Comparison of ENCODE assay signal across 2 cellular contexts in genomic region chr4:105215609-105216313, GRCh38.
TF ChIP-seq lines count a peak whose summit lies in the region.

No MANE protein-coding gene starts in this region.

TF ChIP-seq in HepG2, 621 proteins besides CTCF, POLR2A, EP300 and RAD21:
- no peak for TF ChIP-seq ZNF687 (CRISPR knock-in tag; IDR thresholded peaks at IDR 0.05)
- TF ChIP-seq ZNF557 (CRISPR knock-in tag; IDR thresholded peaks at IDR 0.05), result no peak
- no peak for TF ChIP-seq GFI1 (CRISPR knock-in tag; IDR thresholded peaks at IDR 0.05; ENCODE audit: borderline replicate concordance)
- no peak for TF ChIP-seq GABPB1 (CRISPR knock-in tag; IDR thresholded peaks at IDR 0.05)
- no peak for TF ChIP-seq AKAP8 (CRISPR knock-in tag; IDR thresholded peaks at IDR 0.05)
- TF ChIP-seq SP140L (CRISPR knock-in tag; IDR thresholded peaks at IDR 0.05; ENCODE audit: borderline replicate concordance), result no peak
- no peak for TF ChIP-seq NFYC (CRISPR knock-in tag; IDR thresholded peaks at IDR 0.05)
- TF ChIP-seq, protein P1, sequence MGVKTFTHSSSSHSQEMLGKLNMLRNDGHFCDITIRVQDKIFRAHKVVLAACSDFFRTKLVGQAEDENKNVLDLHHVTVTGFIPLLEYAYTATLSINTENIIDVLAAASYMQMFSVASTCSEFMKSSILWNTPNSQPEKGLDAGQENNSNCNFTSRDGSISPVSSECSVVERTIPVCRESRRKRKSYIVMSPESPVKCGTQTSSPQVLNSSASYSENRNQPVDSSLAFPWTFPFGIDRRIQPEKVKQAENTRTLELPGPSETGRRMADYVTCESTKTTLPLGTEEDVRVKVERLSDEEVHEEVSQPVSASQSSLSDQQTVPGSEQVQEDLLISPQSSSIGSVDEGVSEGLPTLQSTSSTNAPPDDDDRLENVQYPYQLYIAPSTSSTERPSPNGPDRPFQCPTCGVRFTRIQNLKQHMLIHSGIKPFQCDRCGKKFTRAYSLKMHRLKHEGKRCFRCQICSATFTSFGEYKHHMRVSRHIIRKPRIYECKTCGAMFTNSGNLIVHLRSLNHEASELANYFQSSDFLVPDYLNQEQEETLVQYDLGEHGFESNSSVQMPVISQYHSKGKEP (CRISPR knock-in tag; IDR thresholded peaks at IDR 0.05), result no peak
- TF ChIP-seq, protein P2, sequence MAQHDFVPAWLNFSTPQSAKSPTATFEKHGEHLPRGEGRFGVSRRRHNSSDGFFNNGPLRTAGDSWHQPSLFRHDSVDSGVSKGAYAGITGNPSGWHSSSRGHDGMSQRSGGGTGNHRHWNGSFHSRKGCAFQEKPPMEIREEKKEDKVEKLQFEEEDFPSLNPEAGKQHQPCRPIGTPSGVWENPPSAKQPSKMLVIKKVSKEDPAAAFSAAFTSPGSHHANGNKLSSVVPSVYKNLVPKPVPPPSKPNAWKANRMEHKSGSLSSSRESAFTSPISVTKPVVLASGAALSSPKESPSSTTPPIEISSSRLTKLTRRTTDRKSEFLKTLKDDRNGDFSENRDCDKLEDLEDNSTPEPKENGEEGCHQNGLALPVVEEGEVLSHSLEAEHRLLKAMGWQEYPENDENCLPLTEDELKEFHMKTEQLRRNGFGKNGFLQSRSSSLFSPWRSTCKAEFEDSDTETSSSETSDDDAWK (CRISPR knock-in tag; IDR thresholded peaks at IDR 0.05), result no peak
- TF ChIP-seq ZBTB46 (CRISPR knock-in tag; IDR thresholded peaks at IDR 0.05; ENCODE audit: borderline replicate concordance), result no peak
- no peak for TF ChIP-seq SATB2 (CRISPR knock-in tag; IDR thresholded peaks at IDR 0.05)
- no peak for TF ChIP-seq ZNF614 (CRISPR knock-in tag; IDR thresholded peaks at IDR 0.05; ENCODE audit: borderline replicate concordance)
- TF ChIP-seq, protein P3, sequence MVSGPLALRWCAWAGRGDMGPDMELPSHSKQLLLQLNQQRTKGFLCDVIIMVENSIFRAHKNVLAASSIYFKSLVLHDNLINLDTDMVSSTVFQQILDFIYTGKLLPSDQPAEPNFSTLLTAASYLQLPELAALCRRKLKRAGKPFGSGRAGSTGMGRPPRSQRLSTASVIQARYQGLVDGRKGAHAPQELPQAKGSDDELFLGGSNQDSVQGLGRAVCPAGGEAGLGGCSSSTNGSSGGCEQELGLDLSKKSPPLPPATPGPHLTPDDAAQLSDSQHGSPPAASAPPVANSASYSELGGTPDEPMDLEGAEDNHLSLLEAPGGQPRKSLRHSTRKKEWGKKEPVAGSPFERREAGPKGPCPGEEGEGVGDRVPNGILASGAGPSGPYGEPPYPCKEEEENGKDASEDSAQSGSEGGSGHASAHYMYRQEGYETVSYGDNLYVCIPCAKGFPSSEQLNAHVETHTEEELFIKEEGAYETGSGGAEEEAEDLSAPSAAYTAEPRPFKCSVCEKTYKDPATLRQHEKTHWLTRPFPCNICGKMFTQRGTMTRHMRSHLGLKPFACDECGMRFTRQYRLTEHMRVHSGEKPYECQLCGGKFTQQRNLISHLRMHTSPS (CRISPR knock-in tag; IDR thresholded peaks at IDR 0.05; ENCODE audit: low read depth), result no peak
- TF ChIP-seq ZNF263 (CRISPR knock-in tag; IDR thresholded peaks at IDR 0.05), result no peak
- no peak for TF ChIP-seq CHD4 (IDR thresholded peaks at IDR 0.05; ENCODE audit: borderline replicate concordance, low read length)
- no peak for TF ChIP-seq ZNF317 (CRISPR knock-in tag; IDR thresholded peaks at IDR 0.05)

TF ChIP-seq in GM12878, 131 proteins besides CTCF, POLR2A, EP300 and RAD21 (continued from another document):
- TF ChIP-seq ZNF384 (IDR thresholded peaks at IDR 0.05; ENCODE audit: borderline replicate concordance, low read depth, low read length) (peak; percentile 34; the same call in 1 of the 2 replicates), TCF7 (IDR thresholded peaks at IDR 0.05; ENCODE audit: borderline replicate concordance) (peak; percentile 87), FOXM1 (IDR thresholded peaks at IDR 0.05; ENCODE audit: low read depth, low read length) (peak; percentile 94), NR2F1 (conservative IDR thresholded peaks at IDR 0.05) (no peak), ATF2 (IDR thresholded peaks at IDR 0.05; ENCODE audit: low read length) (peak; percentile 91), RUNX3 (IDR thresholded peaks at IDR 0.05; ENCODE audit: low read length) (peak; percentile 98), PML (IDR thresholded peaks at IDR 0.05; ENCODE audit: low read length) (peak; percentile 69), REST (IDR thresholded peaks at IDR 0.05; ENCODE audit: low read depth, low read length) (no peak), MEF2B (IDR thresholded peaks at IDR 0.05; ENCODE audit: partially characterized antibody, poor library complexity, severe bottlenecking) (peak; percentile 35), BHLHE40 (IDR thresholded peaks at IDR 0.05; ENCODE audit: borderline replicate concordance in 1 of 2, low read depth in 2 of 2, low read length in 1 of 2) (0 out of 4 replicates have a peak, but pooled peaks of 1 of the 2 experiments have one; percentile 5), JUND (IDR thresholded peaks at IDR 0.05; ENCODE audit: low read depth, low read length) (no peak), BCL11A (IDR thresholded peaks at IDR 0.05; ENCODE audit: low read depth, low read length) (0 out of 2 replicates have a peak, but pooled peaks have one; percentile 28), MTA3 (IDR thresholded peaks at IDR 0.05; ENCODE audit: borderline replicate concordance, low read length) (peak; percentile 53; the same call in 1 of the 2 replicates), CEBPB (IDR thresholded peaks at IDR 0.05; ENCODE audit: borderline replicate concordance in 1 of 2, low read depth in 2 of 2, low read length in 2 of 2) (0 out of 4 replicates have a peak, but pooled peaks of 1 of the 2 experiments have one; percentile 59), CBFB (IDR thresholded peaks at IDR 0.05; ENCODE audit: low read depth) (peak; percentile 69; the same call in 1 of the 2 replicates), FOXK2 (IDR thresholded peaks at IDR 0.05) (no peak), GABPA (IDR thresholded peaks at IDR 0.05; ENCODE audit: low read depth) (peak; percentile 28; the same call in 1 of the 2 replicates), ATF7 (IDR thresholded peaks at IDR 0.05; ENCODE audit: low read depth) (0 out of 2 replicates have a peak, but pooled peaks have one; percentile 37), ZSCAN29 (IDR thresholded peaks at IDR 0.05) (no peak), POLR2AphosphoS2 (IDR thresholded peaks at IDR 0.05; ENCODE audit: low read depth, low read length) (no peak), IRF4 (IDR thresholded peaks at IDR 0.05; ENCODE audit: low read depth, low read length) (peak; percentile 79; the same call in 1 of the 2 replicates), CREM (IDR thresholded peaks at IDR 0.05; ENCODE audit: low read depth) (peak; percentile 75; the same call in 1 of the 2 replicates), IKZF2 (IDR thresholded peaks at IDR 0.05) (peak; percentile 30 to 35; a peak in 2 of 4 replicates), MEF2A (IDR thresholded peaks at IDR 0.05; ENCODE audit: insufficient read depth, low read depth, low read length) (peak; percentile 84)
- TF ChIP-seq, protein P4, sequence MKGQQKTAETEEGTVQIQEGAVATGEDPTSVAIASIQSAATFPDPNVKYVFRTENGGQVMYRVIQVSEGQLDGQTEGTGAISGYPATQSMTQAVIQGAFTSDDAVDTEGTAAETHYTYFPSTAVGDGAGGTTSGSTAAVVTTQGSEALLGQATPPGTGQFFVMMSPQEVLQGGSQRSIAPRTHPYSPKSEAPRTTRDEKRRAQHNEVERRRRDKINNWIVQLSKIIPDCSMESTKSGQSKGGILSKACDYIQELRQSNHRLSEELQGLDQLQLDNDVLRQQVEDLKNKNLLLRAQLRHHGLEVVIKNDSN (IDR thresholded peaks at IDR 0.05; ENCODE audit: borderline replicate concordance, extremely low read length, insufficient read depth, low read depth, low read length), result no peak
